In the genomic region with DNA sequence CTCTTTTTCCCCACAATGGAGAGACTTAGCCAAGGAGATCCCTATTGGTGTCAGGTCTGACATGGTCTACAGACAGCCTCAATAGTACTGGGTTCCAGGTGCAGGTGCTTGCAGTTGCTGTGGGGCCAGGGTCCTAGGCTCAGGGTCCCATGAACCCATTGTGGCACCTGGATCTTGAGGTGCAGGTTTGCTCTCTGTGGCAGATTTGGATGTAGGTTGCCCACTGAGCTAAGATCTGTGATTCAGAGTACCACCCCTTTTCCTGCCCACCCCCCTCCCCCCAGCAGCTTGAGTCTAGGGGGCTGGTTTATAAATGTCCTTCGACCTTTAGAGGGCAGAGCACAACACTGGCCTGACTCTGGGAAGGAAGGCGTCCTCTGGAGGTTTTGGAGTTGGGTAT, we compare ENCODE assay signal across 27 cellular contexts.
"Had no signal": no experiment of that assay in that cellular context is flagged by ENCODE, and none has a peak within 500 bp of the region (broad histone marks: within the 10 kb centered on the region; RNA-seq: fewer than 3 reads in every experiment).

No MANE protein-coding gene starts in this region.

- H3K27ac ChIP-seq: colonic mucosa, dorsolateral prefrontal cortex, epithelial cell of prostate, esophagus squamous epithelium, foreskin keratinocyte, gastrocnemius medialis, gastroesophageal sphincter, heart left ventricle, heart right ventricle had no signal

- ATAC-seq: effector memory CD8-positive, alpha-beta T cell; esophagus mucosa; foreskin keratinocyte; gastrocnemius medialis; gastroesophageal sphincter; heart left ventricle; heart right ventricle had no signal

- H3K4me1 ChIP-seq: colonic mucosa, foreskin keratinocyte, gastrocnemius medialis, gastroesophageal sphincter, heart right ventricle had no signal

- H3K4me3 Mint-ChIP-seq: dendritic cell treated with granulocyte-macrophage colony-stimulating factor and Interleukin-4, amounts not matched to agents 40 ng/mL and 50 ng/mL, for 4 days; effector memory CD8-positive, alpha-beta T cell; endodermal cell had no signal

- H3K27ac Mint-ChIP-seq: dendritic cell treated with granulocyte-macrophage colony-stimulating factor and Interleukin-4, amounts not matched to agents 40 ng/mL and 50 ng/mL, for 4 days; effector memory CD8-positive, alpha-beta T cell had no signal

- H3K27me3 ChIP-seq: colonic mucosa, dorsolateral prefrontal cortex, esophagus squamous epithelium had no signal

- H3K9me3 Mint-ChIP-seq: effector memory CD8-positive, alpha-beta T cell had no signal

- FAIRE-seq: colon, endometrium, endothelial cell of umbilical vein, frontal cortex had no signal

- H3K4me3 ChIP-seq: colonic mucosa, dorsolateral prefrontal cortex, esophagus squamous epithelium, gastrocnemius medialis, gastroesophageal sphincter, heart left ventricle, heart right ventricle had no signal

- H3K9me3 ChIP-seq: colonic mucosa, esophagus squamous epithelium, gastrocnemius medialis, gastroesophageal sphincter had no signal

- H3K36me3 ChIP-seq: colonic mucosa, esophagus squamous epithelium, gastrocnemius medialis, gastroesophageal sphincter, heart left ventricle, heart right ventricle had no signal

- DNase-seq: colonic mucosa; cortex of kidney; dermis blood vessel endothelial cell; dorsolateral prefrontal cortex; effector CD4-positive, alpha-beta T cell; effector CD8-positive, alpha-beta T cell; effector memory CD4-positive, alpha-beta T cell; effector memory CD8-positive, alpha-beta T cell; endodermal cell; erythroblast; esophagus squamous epithelium; foreskin fibroblast; foreskin keratinocyte; foreskin melanocyte; gastrocnemius medialis; glutamatergic neuron; head of caudate nucleus; heart left ventricle; heart right ventricle had no signal
